31 cellular contexts compared by ENCODE assay signal in genomic region chr2:57177176-57177575, GRCh38.
"Had no signal": no experiment of that assay in that cellular context is flagged by ENCODE, and none has a peak within 500 bp of the region (broad histone marks: within the 10 kb centered on the region; RNA-seq: fewer than 3 reads in every experiment).

No MANE protein-coding gene starts in this region.

- DNase-seq: activated CD4-positive, alpha-beta memory T cell treated with anti-CD3 and anti-CD28 coated beads, Interleukin-2, amount 10 ng/mL, durations not matched to agents 7 days and 5 days; activated CD4-positive, alpha-beta T cell treated with anti-CD3 and anti-CD28 coated beads for 1 hour; activated CD4-positive, alpha-beta T cell treated with anti-CD3 and anti-CD28 coated beads for 48 hours; activated CD4-positive, CD25-positive, alpha-beta regulatory T cell; activated effector memory CD4-positive, alpha-beta T cell treated with anti-CD3 and anti-CD28 coated beads, Interleukin-2, amount 50 U/mL, for 16 hours; activated naive CD4-positive, alpha-beta T cell; activated naive CD4-positive, alpha-beta T cell treated with anti-CD3 and anti-CD28 coated beads, Interleukin-2, amount 50 U/mL, for 16 hours; activated naive CD8-positive, alpha-beta T cell treated with anti-CD3 and anti-CD28 coated beads for 36 hours; activated T-cell treated with anti-CD3 and anti-CD28 coated beads, Interleukin-2, amount 50 U/mL, for 1 hour; activated T-cell treated with anti-CD3 and anti-CD28 coated beads, Interleukin-2, amount 50 U/mL, for 72 hours; body of pancreas; caudate nucleus; NCI-H1105; NCI-H1417 treated with DMSO at 0.1 percent for 48 hours; NCI-H187 treated with DMSO at 0.1 percent for 48 hours; NCI-H2081; NCI-H345; NCI-H524 treated with DMSO at 0.1 percent for 48 hours; NCI-H748 treated with DMSO at 0.1 percent for 48 hours; NK-92 treated with Interleukin-12 subunit alpha and Interleukin-12 subunit beta, amount 100 ng/mL, for 24 hours; PC-3; Peyer's patch; RPMI8226; SIG-M5; SW 1271; T-helper 1 cell; T1000; WERI-Rb-1 had no signal

- H3K4me1 ChIP-seq: body of pancreas, breast epithelium, Peyer's patch had no signal

- H3K36me3 Mint-ChIP-seq: activated naive CD8-positive, alpha-beta T cell treated with anti-CD3 and anti-CD28 coated beads for 36 hours had no signal

- H3K4me1 Mint-ChIP-seq: activated CD4-positive, alpha-beta memory T cell treated with anti-CD3 and anti-CD28 coated beads, Interleukin-2, amount 10 ng/mL, durations not matched to agents 7 days and 5 days; activated naive CD8-positive, alpha-beta T cell treated with anti-CD3 and anti-CD28 coated beads for 36 hours; activated T-helper 17 cell treated with anti-CD3 and anti-CD28 coated beads, Interleukin-2, amount 50 U/mL, for 72 hours had no signal

- H3K4me3 Mint-ChIP-seq: activated CD4-positive, alpha-beta memory T cell treated with anti-CD3 and anti-CD28 coated beads, Interleukin-2, amount 10 ng/mL, durations not matched to agents 7 days and 5 days; activated naive CD8-positive, alpha-beta T cell treated with anti-CD3 and anti-CD28 coated beads for 36 hours; activated T-cell treated with anti-CD3 and anti-CD28 coated beads, Interleukin-2, amount 50 U/mL, for 72 hours; activated T-helper 17 cell treated with anti-CD3 and anti-CD28 coated beads, Interleukin-2, amount 50 U/mL, for 72 hours had no signal

- H3K27ac ChIP-seq: body of pancreas, breast epithelium, Peyer's patch, WERI-Rb-1 had no signal

- H3K36me3 ChIP-seq: breast epithelium, Peyer's patch, WERI-Rb-1 had no signal

- ATAC-seq: activated T-cell treated with anti-CD3 and anti-CD28 coated beads, Interleukin-2, amount 50 U/mL, for 72 hours; activated T-helper 17 cell treated with anti-CD3 and anti-CD28 coated beads, Interleukin-2, amount 50 U/mL, for 72 hours; body of pancreas; K562; PC-3 had no signal

- H3K27me3 ChIP-seq: body of pancreas, breast epithelium, Peyer's patch had no signal

- H3K27me3 Mint-ChIP-seq: activated CD4-positive, alpha-beta memory T cell treated with anti-CD3 and anti-CD28 coated beads, Interleukin-2, amount 10 ng/mL, durations not matched to agents 7 days and 5 days; activated naive CD8-positive, alpha-beta T cell treated with anti-CD3 and anti-CD28 coated beads for 36 hours; activated T-helper 17 cell treated with anti-CD3 and anti-CD28 coated beads, Interleukin-2, amount 50 U/mL, for 72 hours had no signal

- H3K27ac Mint-ChIP-seq: activated CD4-positive, alpha-beta memory T cell treated with anti-CD3 and anti-CD28 coated beads, Interleukin-2, amount 10 ng/mL, durations not matched to agents 7 days and 5 days; activated naive CD8-positive, alpha-beta T cell treated with anti-CD3 and anti-CD28 coated beads for 36 hours; activated T-cell treated with anti-CD3 and anti-CD28 coated beads, Interleukin-2, amount 50 U/mL, for 72 hours; activated T-helper 17 cell treated with anti-CD3 and anti-CD28 coated beads, Interleukin-2, amount 50 U/mL, for 72 hours had no signal

- H3K4me3 ChIP-seq: body of pancreas, breast epithelium, K562, Peyer's patch had no signal

- H3K9me3 ChIP-seq: body of pancreas, breast epithelium, Peyer's patch had no signal
